In genomic region chr1:233304489-233305102, GRCh38 we compare ENCODE assay signal across 8 cellular contexts. TPM values are rescaled to one million over a fixed set of nuclear protein-coding genes. Genes with fewer than 3 reads are reported as not detected.
DNase-seq lines count a peak whose midpoint lies in the region; TF ChIP-seq lines count a peak whose summit lies in the region.

No MANE protein-coding gene starts in this region.

- no peaks in the 10 kb centered on the region for H3K36me3 ChIP-seq in H7 (replicated peaks; ENCODE audit: control insufficient read depth, insufficient read depth, low read length)

- TF ChIP-seq POLR2A in lower leg skin (IDR thresholded peaks at IDR 0.05), result no peak

- DNase-seq in D341Med (ENCODE audit: low spot score) (peak; percentile 46), HT-29 (ENCODE audit: low spot score) (peak; percentile 45), RPMI7951 (ENCODE audit: low read depth) (peak; percentile 27), endothelial cell (ENCODE audit: low spot score) (no peak), retina (peak; percentile 40), lower leg skin (ENCODE audit: low spot score in 2 of 2) (no peak), H7 (no peak)
- no peak for DNase-seq in activated CD4-positive, CD25-positive, alpha-beta regulatory T cell treated with anti-CD3 and anti-CD28 coated beads, Interleukin-2, amount 50 U/mL, for 72 hours

- intact Hi-C loops in lower leg skin (cut with DNase I; ENCODE audit: low total_unique reads), result no loop called here

- no peaks in the 10 kb centered on the region for H3K9me3 Mint-ChIP-seq in endothelial cell (ENCODE audit: unreplicated experiment)

- H3K4me1 Mint-ChIP-seq in endothelial cell (ENCODE audit: unreplicated experiment), result no peaks in the 10 kb centered on the region

- no peaks in the 10 kb centered on the region for H3K27me3 ChIP-seq in H7 (ENCODE audit: control insufficient read depth, insufficient read depth, low read length)

- no peak overlapping the region for H3K4me3 Mint-ChIP-seq in endothelial cell (ENCODE audit: unreplicated experiment)

- H3K27me3 Mint-ChIP-seq in endothelial cell (ENCODE audit: unreplicated experiment), result no peaks in the 10 kb centered on the region

- peak; percentile 74 for TF ChIP-seq CTCF in endothelial cell (IDR thresholded peaks at IDR 0.05; ENCODE audit: unreplicated experiment)
- TF ChIP-seq CTCF in lower leg skin (IDR thresholded peaks at IDR 0.05), result peak in 1 of 3 donors; percentile 69

- 0% methylated on average over 1 of the region's 1 CpG for WGBS in lower leg skin, 2 donors

- H3K4me3 ChIP-seq in lower leg skin (ENCODE audit: low read depth, poor library complexity, severe bottlenecking) (no peak overlapping the region), H7 (ENCODE audit: insufficient read depth, low read depth, low read length) (no peak overlapping the region)

- H3K36me3 Mint-ChIP-seq in endothelial cell (ENCODE audit: low read depth, unreplicated experiment), result no peaks in the 10 kb centered on the region

- H3K27ac Mint-ChIP-seq in endothelial cell (ENCODE audit: unreplicated experiment), result no peak overlapping the region

RNA-seq across cellular contexts. Expression of gene PCNX2, which starts 9.1 kb away (rescaled TPM):
- 11.8 and 20.2 TPM in 2 replicates for total RNA-seq in HT-29 (2014; rRNA removed; shearing (Covaris generic))
- 5.6 and 6.0 TPM in 2 replicates for total RNA-seq in RPMI7951 (2014; rRNA removed; shearing (Covaris generic))
- total RNA-seq in endothelial cell (ENCODE audit: unreplicated experiment), result 24.0 TPM
- total RNA-seq in lower leg skin, result 10 to 100 TPM in 2 of 4 donors, 1 to 10 TPM in 2; 5.0 to 12.5 (median 9.6) TPM
- 43.8 and 62.7 TPM in 2 replicates for total RNA-seq in H7 (2014; rRNA removed; shearing (Covaris generic))

RNA-seq across cellular contexts. Expression of gene MAP3K21, which starts 22.9 kb away (rescaled TPM):
- total RNA-seq in HT-29 (2014; rRNA removed; shearing (Covaris generic)), result 10.1 and 10.8 TPM in 2 replicates
- under 0.01 TPM in 1 of 2 replicates, not detected in the other for total RNA-seq in RPMI7951 (2014; rRNA removed; shearing (Covaris generic))
- total RNA-seq in endothelial cell (ENCODE audit: unreplicated experiment) (0.67 TPM), lower leg skin (10 to 100 TPM in 3 of 4 donors, 1 to 10 TPM in 1; 6.1 to 16.6 (median 10.6) TPM)
- 28.0 and 44.5 TPM in 2 replicates for total RNA-seq in H7 (2014; rRNA removed; shearing (Covaris generic))

Comparison
In these comparisons a context has a peak if more than half of its experiments do, and no peak if none do; other contexts are left out.
1. DNase-seq: peak in D341Med (single experiment), HT-29 (single experiment), RPMI7951 (single experiment) and retina (single experiment); none in endothelial cell (single experiment), lower leg skin (0 of 2), H7 (single experiment) and activated CD4-positive, CD25-positive, alpha-beta regulatory T cell treated with anti-CD3 and anti-CD28 coated beads, Interleukin-2, amount 50 U/mL, for 72 hours (single experiment).